In the genomic region with DNA sequence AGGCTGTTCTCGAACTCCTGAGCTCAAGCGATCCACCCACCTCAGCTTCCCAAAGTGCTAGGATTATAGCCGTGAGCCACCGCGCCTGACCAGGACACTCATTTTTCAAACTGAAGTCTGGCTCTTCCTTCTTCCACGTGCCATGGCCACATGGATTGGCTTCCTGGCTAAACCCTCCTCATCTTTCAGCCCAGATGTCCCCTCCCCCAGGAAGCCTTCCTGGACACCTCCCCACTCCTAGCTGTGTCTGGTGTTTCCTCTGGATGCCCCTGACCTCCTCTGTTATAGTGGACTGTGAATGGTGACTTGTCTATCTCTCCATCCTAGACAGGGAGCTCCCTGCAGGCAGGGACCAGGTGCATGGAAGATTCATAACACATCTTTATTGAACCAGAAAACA, we compare ENCODE assay signal across 19 cellular contexts. TPM values are rescaled to one million over a fixed set of nuclear protein-coding genes. Genes with fewer than 3 reads are reported as not detected.
DNase-seq lines count a peak whose midpoint lies in the region; ATAC-seq and TF ChIP-seq lines count a peak whose summit lies in the region.
"Had no signal": no experiment of that assay in that cellular context is flagged by ENCODE, and none has a peak within 500 bp of the region (broad histone marks: within the 10 kb centered on the region; RNA-seq: fewer than 3 reads in every experiment).

No MANE protein-coding gene starts in this region.

- peaks cover 16% of the 10 kb centered on the region for H3K79me1 ChIP-seq in mesenchymal stem cell (replicated peaks; ENCODE audit: low read length, poor library complexity, severe bottlenecking)

- H3K4me3 ChIP-seq in Panc1 (ENCODE audit: low read depth in 2 of 2, low read length in 2 of 2): no peak overlapping the region
- H3K4me3 ChIP-seq in mesenchymal stem cell (ENCODE audit: insufficient read depth in 1 of 2, low read depth in 1 of 2, low read length in 2 of 2): no peak overlapping the region
- no peak overlapping the region for H3K4me3 ChIP-seq in right lobe of liver
- H3K4me3 ChIP-seq: HAP-1 had no signal

- H3K4ac ChIP-seq in mesenchymal stem cell (ENCODE audit: low read depth in 1 of 2, low read length in 2 of 2): peak overlapping the region in 1 of 2 experiments; percentile 51

- no peak overlapping the region for H4K8ac ChIP-seq in mesenchymal stem cell (ENCODE audit: low read length)

- H3K9me3 ChIP-seq in Panc1 (ENCODE audit: control insufficient read depth, insufficient read depth, low read depth, low read length): no peaks in the 10 kb centered on the region
- no peaks in the 10 kb centered on the region for H3K9me3 ChIP-seq in mesenchymal stem cell (ENCODE audit: control insufficient read depth, low read length)
- H3K9me3 ChIP-seq in right lobe of liver: no peaks in the 10 kb centered on the region
- H3K9me3 ChIP-seq: HAP-1 had no signal

- H2BK15ac ChIP-seq in mesenchymal stem cell (ENCODE audit: low read depth, poor library complexity, severe bottlenecking): no peak overlapping the region

- TF ChIP-seq CTCF in Panc1 (IDR thresholded peaks at IDR 0.05) (no peak), progenitor cell of endocrine pancreas (IDR thresholded peaks at IDR 0.05; ENCODE audit: unreplicated experiment) (no peak), HFFc6 (IDR thresholded peaks at IDR 0.05) (no peak), right lobe of liver (IDR thresholded peaks at IDR 0.05) (no peak)

- no peaks in the 10 kb centered on the region for H3K9me3 Mint-ChIP-seq in progenitor cell of endocrine pancreas (ENCODE audit: low read depth)
- H3K9me3 Mint-ChIP-seq in HFFc6: no peaks in the 10 kb centered on the region
- H3K9me3 Mint-ChIP-seq: CD4-positive, alpha-beta T cell; IgD-negative memory B cell had no signal

- no peak overlapping the region for H3K4me2 ChIP-seq in mesenchymal stem cell (ENCODE audit: low read length, poor library complexity, severe bottlenecking)

- peak overlapping the region; percentile 63 for H3K27ac Mint-ChIP-seq in progenitor cell of endocrine pancreas
- no peak overlapping the region for H3K27ac Mint-ChIP-seq in HFFc6
- H3K27ac Mint-ChIP-seq: B cell; CD4-positive, alpha-beta T cell; IgD-negative memory B cell had no signal

- peak overlapping the region; percentile 68 to 72 for H3K18ac ChIP-seq in mesenchymal stem cell (ENCODE audit: low read depth in 1 of 2, low read length in 2 of 2)

- peak overlapping the region; percentile 95 for H3K27ac ChIP-seq in Panc1 (ENCODE audit: low read length)
- no peak overlapping the region for H3K27ac ChIP-seq in mesenchymal stem cell (ENCODE audit: low read length, poor library complexity, severe bottlenecking)
- no peak overlapping the region for H3K27ac ChIP-seq in right lobe of liver
- H3K27ac ChIP-seq: 22Rv1 had no signal

- H2AK5ac ChIP-seq in mesenchymal stem cell (ENCODE audit: low read length, severe bottlenecking): no peak overlapping the region

- ATAC-seq in Panc1: no peak
- no peak for ATAC-seq in right lobe of liver

- H3K4me1 Mint-ChIP-seq in progenitor cell of endocrine pancreas (ENCODE audit: low read depth): peaks cover 4% of the 10 kb centered on the region
- H3K4me1 Mint-ChIP-seq in HFFc6 (ENCODE audit: low read depth): peaks cover 31% of the 10 kb centered on the region

- H3K27me3 Mint-ChIP-seq in progenitor cell of endocrine pancreas (peaks cover 11% of the 10 kb centered on the region), HFFc6 (ENCODE audit: insufficient read depth) (peaks cover 16% of the 10 kb centered on the region)
- H3K27me3 Mint-ChIP-seq: CD4-positive, alpha-beta T cell had no signal

- BruUV-seq in Panc1 (replicated peaks; lab: Mats Ljungman, UMichigan): no TSS peak

- intact Hi-C loops in Panc1 (cut with micrococcal nuclease; ENCODE audit: unreplicated experiment) (no loop called here), right lobe of liver (cut with DNase I) (no loop called here)

- DNase-seq in NCI-H82 (lab: John Stamatoyannopoulos, UW) (peak; percentile 35), NCI-H82 treated with DMSO at 0.1 percent for 48 hours (lab: John Stamatoyannopoulos, UW; ENCODE audit: unreplicated experiment) (no peak), Panc1 (ENCODE audit: low read depth, low spot score) (no peak), mesenchymal stem cell (no peak), progenitor cell of endocrine pancreas (ENCODE audit: low spot score, unreplicated experiment) (no peak), HFFc6 (no peak), H4 (ENCODE audit: low spot score) (no peak), right lobe of liver (no peak)
- DNase-seq: ACHN; C1 segment of cervical spinal cord; CD4-positive, alpha-beta T cell; DMS153; DMS79 treated with DMSO at 0.1 percent for 48 hours; EL; GOT3 had no signal

- TF ChIP-seq POLR2A in right lobe of liver (IDR thresholded peaks at IDR 0.05): no peak

- H2BK120ac ChIP-seq in mesenchymal stem cell (ENCODE audit: low read depth, low read length): no peak overlapping the region

- peak overlapping the region; percentile 22 for H4K91ac ChIP-seq in mesenchymal stem cell (ENCODE audit: low read length)

- H2BK12ac ChIP-seq in mesenchymal stem cell (ENCODE audit: low read length in 2 of 2): no peak overlapping the region

- POLR2A ChIA-PET in Panc1 (lab: Charles Lee): no interaction called here

- H3K23ac ChIP-seq in mesenchymal stem cell (ENCODE audit: low read length in 2 of 2): no peak overlapping the region

- H3K4me1 ChIP-seq in Panc1 (ENCODE audit: control insufficient read depth, insufficient read depth, low read length) (peaks cover 95% of the 10 kb centered on the region), mesenchymal stem cell (ENCODE audit: control insufficient read depth, insufficient read depth, low read depth, low read length) (peaks cover 24% of the 10 kb centered on the region), right lobe of liver (peaks cover 0 to 9% (median 0%) of the 10 kb centered on the region in 4 donors)

- WGBS in mesenchymal stem cell: 72% methylated on average over 6 of the region's 6 CpGs
- WGBS in right lobe of liver (ENCODE audit: insufficient coverage, low coverage, low lambda C conversion rate, missing lambda C conversion rate): 85% methylated on average over 6 of the region's 6 CpGs

- no peak overlapping the region for H2BK5ac ChIP-seq in mesenchymal stem cell (ENCODE audit: low read depth, low read length, poor library complexity, severe bottlenecking)

- no peak overlapping the region for H3K14ac ChIP-seq in mesenchymal stem cell (ENCODE audit: low read length in 2 of 2)

- in situ Hi-C loops in Panc1 (cut with HindIII; ENCODE audit: low pct_unique_long_range_greater_than_20kb, low sequenced_read_pairs): no loop called here

- H3K9ac ChIP-seq in mesenchymal stem cell (ENCODE audit: low read length): no peak overlapping the region

- no peaks in the 10 kb centered on the region for H3K36me3 Mint-ChIP-seq in progenitor cell of endocrine pancreas (ENCODE audit: insufficient read depth)
- no peaks in the 10 kb centered on the region for H3K36me3 Mint-ChIP-seq in HFFc6 (ENCODE audit: low read depth)

- H3K27me3 ChIP-seq in Panc1 (ENCODE audit: control insufficient read depth, insufficient read depth, low read length) (no peaks in the 10 kb centered on the region), mesenchymal stem cell (ENCODE audit: control insufficient read depth in 1 of 2, insufficient read depth in 1 of 2, low read length in 2 of 2) (no peaks in the 10 kb centered on the region), right lobe of liver (no peaks in the 10 kb centered on the region)

- H2AFZ ChIP-seq in mesenchymal stem cell (ENCODE audit: low read depth, low read length): no peak overlapping the region

- H3K4me3 Mint-ChIP-seq in progenitor cell of endocrine pancreas (ENCODE audit: low read depth): no peak overlapping the region
- H3K4me3 Mint-ChIP-seq in HFFc6: no peak overlapping the region
- H3K4me3 Mint-ChIP-seq: B cell; CD4-positive, alpha-beta T cell; IgD-negative memory B cell had no signal

- H3K36me3 ChIP-seq in Panc1 (ENCODE audit: control insufficient read depth, insufficient read depth, low read length): no peaks in the 10 kb centered on the region
- peaks cover 5 to 14% of the 10 kb centered on the region in 2 experiments for H3K36me3 ChIP-seq in mesenchymal stem cell (ENCODE audit: control insufficient read depth in 1 of 2, insufficient read depth in 2 of 2, low read depth in 1 of 2, low read length in 2 of 2)
- no peaks in the 10 kb centered on the region for H3K36me3 ChIP-seq in right lobe of liver
- H3K36me3 ChIP-seq: HAP-1 had no signal

- CTCF ChIA-PET in Panc1 (lab: Charles Lee): no interaction called here

RNA-seq across cellular contexts. Expression of a gene that starts 57.2 kb away (rescaled TPM):
- 92.5 TPM for total RNA-seq in Panc1 (2021; ENCODE audit: unreplicated experiment)
- 97.9 TPM for polyA plus RNA-seq in Panc1 (2012; ENCODE audit: insufficient read length)
- 45.9 TPM for polyA plus RNA-seq in mesenchymal stem cell (2013, experiment 1 of 2)
- polyA plus RNA-seq in mesenchymal stem cell (2013, experiment 2 of 2): 43.6 TPM
- 0.29 and 0.31 TPM in 2 replicates for total RNA-seq in progenitor cell of endocrine pancreas
- under 1 TPM; 0.07 to 0.25 (median 0.11) TPM for total RNA-seq in HFFc6 (2021; fragmentation: NEBNext Ultra II Directional; extraction: Animal tissue kit (Norgen Biotek cat#: 25700))
- 0.14 and 0.58 TPM in 2 replicates for total RNA-seq in H4 (2014; rRNA removed; shearing (Covaris generic))
- total RNA-seq in right lobe of liver: 10 to 100 TPM in 2 of 6 experiments, 1 to 10 TPM in 4; 4.8 to 13.8 (median 8.9) TPM
- total RNA-seq: CD4-positive, alpha-beta T cell had no signal
